16 cellular contexts compared by ENCODE assay signal in genomic region chr13:50998326-50998725, GRCh38.
DNase-seq lines count a peak whose midpoint lies in the region; ATAC-seq and TF ChIP-seq lines count a peak whose summit lies in the region.
"Had no signal": no experiment of that assay in that cellular context is flagged by ENCODE, and none has a peak within 500 bp of the region (broad histone marks: within the 10 kb centered on the region; RNA-seq: fewer than 3 reads in every experiment).

No MANE protein-coding gene starts in this region.

- H3K27ac ChIP-seq in RWPE1 (no peak overlapping the region), esophagus muscularis mucosa (replicated peaks in 1 of 4) (no peak overlapping the region)

- no peaks in the 10 kb centered on the region for H3K27me3 ChIP-seq in esophagus muscularis mucosa
- H3K27me3 ChIP-seq: BE2C had no signal

- CTCF ChIA-PET in RWPE1 (lab: Yijun Ruan, JAX) = no interaction called here

- H3K27me3 Mint-ChIP-seq in brain = no peaks in the 10 kb centered on the region

- H3K9me3 Mint-ChIP-seq in brain = no peaks in the 10 kb centered on the region
- H3K9me3 Mint-ChIP-seq: CD4-positive, CD25-positive, alpha-beta regulatory T cell; CD8-positive, alpha-beta memory T cell had no signal

- H3K4me3 ChIP-seq in esophagus muscularis mucosa = no peak overlapping the region
- H3K4me3 ChIP-seq: HAP-1 had no signal

- H3K9me3 ChIP-seq in esophagus muscularis mucosa = no peaks in the 10 kb centered on the region
- H3K9me3 ChIP-seq: BE2C, HAP-1 had no signal

- H3K27ac Mint-ChIP-seq in brain = peak overlapping the region in 3 of 5 experiments; percentile 31 to 98 (median 87)
- H3K27ac Mint-ChIP-seq: CD4-positive, CD25-positive, alpha-beta regulatory T cell; CD8-positive, alpha-beta memory T cell had no signal

- DNase-seq in RWPE1 (ENCODE audit: low spot score) (peak; percentile 30), esophagus muscularis mucosa (ENCODE audit: extremely low spot score) (peak; percentile 29), Right ventricle myocardium inferior (ENCODE audit: missing footprints) (no peak), DMS53 (lab: John Stamatoyannopoulos, UW) (no peak), anterior cingulate cortex (lab: John Stamatoyannopoulos, UW) (no peak)
- DNase-seq: ACHN; BE2C; C1 segment of cervical spinal cord; CD4-positive, CD25-positive, alpha-beta regulatory T cell; CD8-positive, alpha-beta memory T cell; COR-L47; DMS 273 treated with DMSO at 0.1 percent for 48 hours; IMR-90 had no signal

- no peak for ATAC-seq in HG03571 (IDR thresholded peaks at IDR 0.05; ENCODE audit: unreplicated experiment)
- no peak for ATAC-seq in Right ventricle myocardium inferior

- intact Hi-C loops in esophagus muscularis mucosa (cut with DNase I) (no loop called here), Right ventricle myocardium inferior (cut with DNase I) (no loop called here)

- H3K4me3 Mint-ChIP-seq in brain = no peak overlapping the region
- H3K4me3 Mint-ChIP-seq: CD4-positive, CD25-positive, alpha-beta regulatory T cell; CD8-positive, alpha-beta memory T cell had no signal

- 89% methylated on average over 3 of the region's 3 CpGs for WGBS in esophagus muscularis mucosa

- POLR2A ChIA-PET in RWPE1 (lab: Yijun Ruan, JAX; ENCODE audit: low non-redundant PET) = no interaction called here

- TF ChIP-seq EP300 in esophagus muscularis mucosa (IDR thresholded peaks at IDR 0.05) = no peak

- H3K4me1 Mint-ChIP-seq in brain = peaks cover 77% of the 10 kb centered on the region

- H3K36me3 Mint-ChIP-seq in brain = no peaks in the 10 kb centered on the region
- H3K36me3 Mint-ChIP-seq: CD4-positive, CD25-positive, alpha-beta regulatory T cell had no signal

- H3K4me1 ChIP-seq in esophagus muscularis mucosa = peaks cover 5 to 28% (median 16%) of the 10 kb centered on the region in 4 donors
- H3K4me1 ChIP-seq: BE2C had no signal

- no peaks in the 10 kb centered on the region for H3K36me3 ChIP-seq in esophagus muscularis mucosa
- H3K36me3 ChIP-seq: BE2C, HAP-1 had no signal

- TF ChIP-seq POLR2A in esophagus muscularis mucosa (IDR thresholded peaks at IDR 0.05; ENCODE audit: low read depth) = no peak

- TF ChIP-seq CTCF in RWPE1 (conservative IDR thresholded peaks at IDR 0.05; ENCODE audit: low read depth) (no peak), brain (conservative IDR thresholded peaks at IDR 0.05) (no peak), esophagus muscularis mucosa (IDR thresholded peaks at IDR 0.05) (no peak)

Comparison
In these comparisons a context has a peak if more than half of its experiments do, and no peak if none do; other contexts are left out.
1. DNase-seq: peak in RWPE1 (single experiment) and esophagus muscularis mucosa (single experiment); none in Right ventricle myocardium inferior (single experiment), DMS53 (single experiment) and anterior cingulate cortex (0 of 58).